ENCODE assay signal across 18 cellular contexts in genomic region chr12:128973883-128974681, GRCh38.
DNase-seq lines count a peak whose midpoint lies in the region; FAIRE-seq and TF ChIP-seq lines count a peak whose summit lies in the region.
"Had no signal": no experiment of that assay in that cellular context is flagged by ENCODE, and none has a peak within 500 bp of the region (broad histone marks: within the 10 kb centered on the region; RNA-seq: fewer than 3 reads in every experiment).

No MANE protein-coding gene starts in this region.

- H3K9me3 ChIP-seq in liver (ENCODE audit: control insufficient read depth in 4 of 4, low read length in 3 of 4) (no peaks in the 10 kb centered on the region), osteoblast (ENCODE audit: low read depth, low read length) (no peaks in the 10 kb centered on the region)
- H3K9me3 ChIP-seq: BE2C had no signal

- TF ChIP-seq RAD21 in liver (IDR thresholded peaks at IDR 0.05) = peak; percentile 61 to 67

- H3K27me3 ChIP-seq in bronchial epithelial cell (ENCODE audit: control insufficient read depth, insufficient read depth, low read length) = no peaks in the 10 kb centered on the region
- H3K27me3 ChIP-seq in liver (ENCODE audit: control insufficient read depth in 4 of 4, insufficient read depth in 4 of 4, low read length in 3 of 4) = no peaks in the 10 kb centered on the region
- H3K27me3 ChIP-seq in osteoblast (ENCODE audit: insufficient read depth, low read length) = no peaks in the 10 kb centered on the region
- H3K27me3 ChIP-seq: BE2C had no signal

- no peak for TF ChIP-seq CTCF in bronchial epithelial cell (IDR thresholded peaks at IDR 0.05; ENCODE audit: insufficient read depth, low read length, severe bottlenecking)
- no peak for TF ChIP-seq CTCF in liver (IDR thresholded peaks at IDR 0.05; ENCODE audit: low read depth, low read length, missing input control)
- TF ChIP-seq CTCF in osteoblast (IDR thresholded peaks at IDR 0.05; ENCODE audit: extremely low read depth, low read depth, low read length) = no peak

- peaks cover 4 to 41% (median 26%) of the 10 kb centered on the region in 4 donors for H3K4me1 ChIP-seq in liver (ENCODE audit: control insufficient read depth in 4 of 4, insufficient read depth in 4 of 4, low read length in 3 of 4)
- no peaks in the 10 kb centered on the region for H3K4me1 ChIP-seq in osteoblast (ENCODE audit: insufficient read depth, low read length)
- H3K4me1 ChIP-seq: BE2C had no signal

- H3K4me2 ChIP-seq in osteoblast (ENCODE audit: insufficient read depth, low read length) = no peak overlapping the region

- no peak overlapping the region for H2AFZ ChIP-seq in osteoblast (ENCODE audit: low read length)

- no peaks in the 10 kb centered on the region for H4K20me1 ChIP-seq in osteoblast (ENCODE audit: insufficient read depth, low read length)

- H3K4me3 ChIP-seq in bronchial epithelial cell (ENCODE audit: low read depth, low read length) (no peak overlapping the region), liver (ENCODE audit: low read depth in 1 of 3, low read length in 3 of 3) (no peak overlapping the region), osteoblast (ENCODE audit: insufficient read depth, low read length) (no peak overlapping the region)

- WGBS in liver = 31% methylated on average over 20 of the region's 20 CpGs

- H3K9ac ChIP-seq in liver (ENCODE audit: low read depth in 1 of 2, low read length in 2 of 2) = no peak overlapping the region

- no peaks in the 10 kb centered on the region for H3K79me2 ChIP-seq in osteoblast (ENCODE audit: insufficient read depth, low read length)

- H3K27ac ChIP-seq in liver (ENCODE audit: low read depth in 1 of 2, low read length in 2 of 2) = peak overlapping the region; percentile 77 to 95
- no peak overlapping the region for H3K27ac ChIP-seq in osteoblast (ENCODE audit: low read depth, low read length)

- H3K36me3 ChIP-seq in bronchial epithelial cell (ENCODE audit: control insufficient read depth, insufficient read depth, low read length) = no peaks in the 10 kb centered on the region
- H3K36me3 ChIP-seq in liver (ENCODE audit: control insufficient read depth in 4 of 4, insufficient read depth in 3 of 4, low read depth in 1 of 4, low read length in 3 of 4) = no peaks in the 10 kb centered on the region
- no peaks in the 10 kb centered on the region for H3K36me3 ChIP-seq in osteoblast (ENCODE audit: insufficient read depth, low read length)
- H3K36me3 ChIP-seq: BE2C had no signal

- DNase-seq in NCI-H146 (lab: John Stamatoyannopoulos, UW) (peak; percentile 60), bronchial epithelial cell (ENCODE audit: low read depth) (no peak), osteoblast (ENCODE audit: insufficient read length, low spot score, missing footprints) (peak; percentile 68), NCI-H524 (lab: John Stamatoyannopoulos, UW) (no peak), NCI-H2171 treated with DMSO at 0.1 percent for 48 hours (lab: John Stamatoyannopoulos, UW) (no peak), AG08396 (ENCODE audit: low spot score) (no peak)
- DNase-seq: BE2C; C1 segment of cervical spinal cord; CD4-positive, CD25-positive, alpha-beta regulatory T cell; CD8-positive, alpha-beta memory T cell; COR-L47; DMS 273 treated with DMSO at 0.1 percent for 48 hours; DMS53; GOT3; H9 had no signal

- peak; percentile 93 for FAIRE-seq in bronchial epithelial cell (lab: Jason Lieb, UNC)
- FAIRE-seq: G401.6, GM12891 had no signal

TF ChIP-seq in liver, 16 proteins besides CTCF, POLR2A, EP300 and RAD21:
- peak; percentile 74 to 87 for TF ChIP-seq HNF4A (conservative IDR thresholded peaks at IDR 0.05)
- TF ChIP-seq GABPA (IDR thresholded peaks at IDR 0.05 in 1 of 2, conservative IDR thresholded peaks at IDR 0.05 in 1 of 2) = no peak
- TF ChIP-seq TAF1 (conservative IDR thresholded peaks at IDR 0.05) = no peak
- TF ChIP-seq REST (IDR thresholded peaks at IDR 0.05) = peak; percentile 80
- no peak for TF ChIP-seq NR2F2 (IDR thresholded peaks at IDR 0.05)
- TF ChIP-seq RXRA (IDR thresholded peaks at IDR 0.05) = peak; percentile 96 to 98
- peak; percentile 77 for TF ChIP-seq FOXA1 (IDR thresholded peaks at IDR 0.05)
- peak; percentile 73 for TF ChIP-seq FOXA2 (IDR thresholded peaks at IDR 0.05)
- TF ChIP-seq YY1 (IDR thresholded peaks at IDR 0.05) = peak; percentile 84
- TF ChIP-seq MAX (IDR thresholded peaks at IDR 0.05) = peak; percentile 74
- TF ChIP-seq EGR1 (IDR thresholded peaks at IDR 0.05; ENCODE audit: low read depth in 2 of 2) = peak in 1 of 2 donors; percentile 18
- no peak for TF ChIP-seq ATF3 (IDR thresholded peaks at IDR 0.05)
- TF ChIP-seq JUND (IDR thresholded peaks at IDR 0.05) = peak; percentile 28 to 66
- no peak for TF ChIP-seq HNF4G (IDR thresholded peaks at IDR 0.05)
- TF ChIP-seq SP1 (IDR thresholded peaks at IDR 0.05) = peak; percentile 80
- peak; percentile 62 for TF ChIP-seq ZBTB33 (IDR thresholded peaks at IDR 0.05)

Comparison
In these comparisons a context has a peak if more than half of its experiments do, and no peak if none do; other contexts are left out.
1. DNase-seq: peak in NCI-H146 (single experiment) and osteoblast (single experiment); none in bronchial epithelial cell (single experiment), NCI-H524 (0 of 2), NCI-H2171 treated with DMSO at 0.1 percent for 48 hours (single experiment) and AG08396 (single experiment).